ENCODE assay signal across 8 cellular contexts in genomic region chr17:36600936-36601302, GRCh38. TPM values are rescaled to one million over a fixed set of nuclear protein-coding genes. Genes with fewer than 3 reads are reported as not detected.
DNase-seq lines count a peak whose midpoint lies in the region; ATAC-seq and TF ChIP-seq lines count a peak whose summit lies in the region.

No MANE protein-coding gene starts in this region.

- H3K4me2 ChIP-seq in osteoblast (ENCODE audit: insufficient read depth, low read length) = peak overlapping the region; percentile 99

- peaks cover 18% of the 10 kb centered on the region for H4K20me1 ChIP-seq in osteoblast (ENCODE audit: insufficient read depth, low read length)

- H3K9me3 ChIP-seq in SK-N-MC (ENCODE audit: low read depth, low read length) (no peaks in the 10 kb centered on the region), osteoblast (ENCODE audit: low read depth, low read length) (no peaks in the 10 kb centered on the region)

- peaks cover 17% of the 10 kb centered on the region for H3K4me1 ChIP-seq in osteoblast (ENCODE audit: insufficient read depth, low read length)

- peak overlapping the region; percentile 98 for H3K4me3 ChIP-seq in SK-N-MC
- peak overlapping the region; percentile 98 for H3K4me3 ChIP-seq in osteoblast (ENCODE audit: insufficient read depth, low read length)

- DNase-seq in Right ventricle myocardium superior = no peak
- DNase-seq in Right ventricle myocardium inferior (ENCODE audit: missing footprints) = no peak
- no peak for DNase-seq in SK-N-MC (ENCODE audit: low read depth, low spot score)
- DNase-seq in osteoblast (ENCODE audit: insufficient read length, low spot score, missing footprints) = no peak
- no peak for DNase-seq in GF-D8 (lab: John Stamatoyannopoulos, UW)
- no peak for DNase-seq in NCI-H2029 treated with DMSO at 0.1 percent for 48 hours (lab: John Stamatoyannopoulos, UW)
- no peak for DNase-seq in pons (ENCODE audit: low spot score)

- peak overlapping the region; percentile 94 for H2AFZ ChIP-seq in osteoblast (ENCODE audit: low read length)

- no peaks in the 10 kb centered on the region for H3K36me3 ChIP-seq in SK-N-MC (ENCODE audit: insufficient read depth, low read length)
- H3K36me3 ChIP-seq in osteoblast (ENCODE audit: insufficient read depth, low read length) = peaks cover 4% of the 10 kb centered on the region

- H3K27ac ChIP-seq in SK-N-MC (no peak overlapping the region), osteoblast (ENCODE audit: low read depth, low read length) (peak overlapping the region; percentile 86)

- ATAC-seq in Right ventricle myocardium superior (ENCODE audit: poor library complexity) (peak; percentile 1), Right ventricle myocardium inferior (no peak), esophagus mucosa (peak; percentile 1)

- no peaks in the 10 kb centered on the region for H3K27me3 ChIP-seq in osteoblast (ENCODE audit: insufficient read depth, low read length)

- TF ChIP-seq CTCF in osteoblast (IDR thresholded peaks at IDR 0.05; ENCODE audit: extremely low read depth, low read depth, low read length) = no peak

- peaks cover 31% of the 10 kb centered on the region for H3K79me2 ChIP-seq in osteoblast (ENCODE audit: insufficient read depth, low read length)

- intact Hi-C loops in Right ventricle myocardium superior (cut with DNase I) = no loop called here
- intact Hi-C loops in Right ventricle myocardium inferior (cut with DNase I) = loop anchor here (5.0 kb wide), 1 partner anchor 446 kb away; no protein-coding TSS in a partner anchor

- H3K9ac ChIP-seq in SK-N-MC (ENCODE audit: insufficient read length) = peak overlapping the region; percentile 93

RNA-seq across cellular contexts. Expression of gene MRM1, which starts 0.5 kb away (rescaled TPM):
- total RNA-seq in Right ventricle myocardium superior (8.3 TPM), Right ventricle myocardium inferior (9.4 TPM), esophagus mucosa (4.8 TPM), osteoblast (2.7 and 4.0 TPM in 2 replicates)

RNA-seq across cellular contexts. Expression of gene DHRS11, which starts 9.2 kb away (rescaled TPM):
- total RNA-seq in Right ventricle myocardium superior = 13.9 TPM
- total RNA-seq in Right ventricle myocardium inferior = 15.7 TPM
- 8.4 TPM for total RNA-seq in esophagus mucosa
- total RNA-seq in osteoblast = 2.9 and 3.3 TPM in 2 replicates

RNA-seq across cellular contexts. Expression of gene GGNBP2, which starts 56.2 kb away (rescaled TPM):
- total RNA-seq in Right ventricle myocardium superior (36.6 TPM), Right ventricle myocardium inferior (44.5 TPM), esophagus mucosa (43.6 TPM), osteoblast (61.9 and 67.2 TPM in 2 replicates)
